8 cellular contexts compared by ENCODE assay signal in the genomic region with DNA sequence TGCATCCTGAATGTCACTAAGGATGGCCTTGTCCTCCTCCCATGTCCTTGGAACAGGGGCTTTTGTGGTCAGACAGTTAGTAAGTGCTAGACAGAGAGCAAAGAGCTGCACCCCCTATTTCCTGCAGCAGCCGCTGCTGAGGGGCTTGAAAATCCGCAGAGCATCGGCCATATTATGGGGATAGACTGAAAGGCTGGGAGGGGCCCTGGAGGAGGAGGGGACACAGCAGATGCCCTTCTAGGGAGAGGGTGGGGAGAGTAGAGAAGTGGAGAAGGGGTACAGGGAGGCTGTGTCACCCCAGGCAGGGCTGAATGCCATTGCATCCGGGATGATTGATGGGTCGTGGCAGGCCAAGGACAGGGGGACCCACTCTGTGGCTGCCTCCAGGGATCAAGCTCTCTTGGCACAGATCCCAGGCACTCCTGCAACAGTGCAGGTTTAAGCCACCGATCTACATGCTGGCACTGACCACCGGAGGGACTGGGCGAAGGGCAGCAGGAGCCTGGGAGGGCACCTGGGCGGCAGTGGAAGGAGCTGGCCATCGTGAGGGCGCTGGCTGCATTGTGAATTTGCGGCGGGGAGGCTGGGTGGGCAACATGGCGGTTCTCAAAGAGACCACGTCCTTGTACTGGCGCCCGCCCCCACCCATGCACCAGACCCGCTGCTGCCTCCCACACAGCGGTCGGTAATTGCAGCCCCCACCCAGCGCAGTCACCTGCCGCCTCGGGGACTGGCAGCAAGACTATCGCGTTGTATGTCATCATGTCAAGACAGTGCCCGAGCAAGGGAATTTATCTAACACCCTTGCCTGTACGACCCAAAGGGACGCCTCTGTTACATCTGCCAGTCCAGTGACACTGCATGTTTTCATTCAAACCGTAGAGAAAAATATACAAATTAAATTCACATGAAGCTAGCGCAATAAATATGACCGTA. TPM values are rescaled to one million over a fixed set of nuclear protein-coding genes. Genes with fewer than 3 reads are reported as not detected.
DNase-seq lines count a peak whose midpoint lies in the region; TF ChIP-seq lines count a peak whose summit lies in the region.
"Not testable (repeated sequence)": the region's sequence is repeated elsewhere in the genome, so short reads cannot be mapped to it uniquely, and the experiment has no call there.

No MANE protein-coding gene starts in this region.

- intact Hi-C loops in adrenal gland (cut with DNase I) = not testable (repeated sequence)

- H3K36me3 ChIP-seq in adrenal gland (replicated peaks in 1 of 2) = not testable (repeated sequence)
- H3K36me3 ChIP-seq in skeletal muscle tissue (ENCODE audit: control insufficient read depth in 3 of 3, insufficient read depth in 3 of 3, low read length in 3 of 3) = peaks cover 3 to 12% (median 9%) of the 10 kb centered on the region in 3 donors

- not testable (repeated sequence) for H3K27me3 ChIP-seq in AG04450 (ENCODE audit: control insufficient read depth, insufficient read depth, low read length); adrenal gland; skeletal muscle tissue (ENCODE audit: control insufficient read depth in 3 of 3, insufficient read depth in 3 of 3, low read length in 3 of 3)

- H3K27ac ChIP-seq in AG04450 (ENCODE audit: low read depth, low read length) = not testable (repeated sequence)
- H3K27ac ChIP-seq in adrenal gland = peak overlapping the region in 2 of 5 donors; percentile 86 to 92
- peak overlapping the region; percentile 93 for H3K27ac ChIP-seq in skeletal muscle tissue (ENCODE audit: low read depth, low read length)

- CTCF ChIA-PET in AG04450 (lab: Charles Lee) = interaction anchor here (0.6 to 1.6 kb wide), 12 partner anchors 9 to 813 kb away, joined by 3 to 14 read pairs (median 4); no protein-coding TSS in a partner anchor

- POLR2A ChIA-PET in AG04450 (lab: Yijun Ruan, JAX) = interaction anchor here (0.7 to 1.8 kb wide), 11 partner anchors 9 to 103 kb away, joined by 3 to 16 read pairs (median 5); partner anchors contain the start of genes BPHL and PSMG4

- not testable (repeated sequence) for TF ChIP-seq POLR2A in adrenal gland (IDR thresholded peaks at IDR 0.05)

- H3K4me3 ChIP-seq in AG04450 (ENCODE audit: low read depth, low read length) (peak overlapping the region; percentile 85), adrenal gland (peak overlapping the region in 3 of 4 donors; percentile 40 to 88 (median 78)), skeletal muscle tissue (ENCODE audit: low read length in 3 of 3) (peak overlapping the region; percentile 60 to 90 (median 83))

- H3K9ac ChIP-seq in skeletal muscle tissue (ENCODE audit: low read depth in 1 of 3, low read length in 3 of 3) = peak overlapping the region; percentile 77 to 84 (median 80)

- whole genome bisulfite sequencing in adrenal gland, 4 donors = 4 to 16% (median 10%) methylated on average over 11 to 27 of the region's 31 CpGs

- TF ChIP-seq CTCF in AG04450 (IDR thresholded peaks at IDR 0.05; ENCODE audit: low read depth, low read length); GM20000 (IDR thresholded peaks at IDR 0.05; ENCODE audit: extremely low read depth, missing control alignments); adrenal gland (IDR thresholded peaks at IDR 0.05): not testable (repeated sequence)

- H3K9me3 ChIP-seq in AG04450 (ENCODE audit: control insufficient read depth, insufficient read depth, low read length); adrenal gland (replicated peaks in 1 of 3); skeletal muscle tissue (ENCODE audit: control insufficient read depth in 3 of 3, low read length in 3 of 3): not testable (repeated sequence)

- DNase-seq in AG04450 (ENCODE audit: low read depth, low spot score) = not testable (repeated sequence)
- DNase-seq in GM20000 (ENCODE audit: low spot score) = peak; percentile 47
- peak; percentile 66 for DNase-seq in NCI-H1105 treated with DMSO at 0.1 percent for 48 hours (lab: John Stamatoyannopoulos, UW)
- DNase-seq in T-helper 2 cell = peak in 3 of 5 experiments; percentile 12 to 19 (median 16)
- DNase-seq in adrenal gland = peak in 4 of 7 donors; percentile 10 to 60 (median 28)
- DNase-seq in fibroblast of gingiva (ENCODE audit: low read depth) = peak; percentile 24
- peak; percentile 28 to 54 for DNase-seq in lung microvascular endothelial cell (ENCODE audit: low read depth in 2 of 2)

- H3K4me1 ChIP-seq in adrenal gland (replicated peaks in 1 of 2) = not testable (repeated sequence)
- H3K4me1 ChIP-seq in skeletal muscle tissue (ENCODE audit: control insufficient read depth in 3 of 3, insufficient read depth in 3 of 3, low read length in 3 of 3) = peaks cover 4 to 13% (median 11%) of the 10 kb centered on the region in 3 donors

RNA-seq across cellular contexts. Expression of gene TUBB2A, which starts 0.9 kb away (rescaled TPM):
- 111 and 138 TPM in 2 replicates for polyA plus RNA-seq in AG04450 (2011; rRNA removed)
- polyA minus RNA-seq in AG04450 (2011; rRNA and poly(A)+ RNA removed) = 118 and 150 TPM in 2 replicates
- 10 to 100 TPM in 6 of 8 donors, 1 to 10 TPM in 2; 6.4 to 34.5 (median 17.7) TPM for total RNA-seq in adrenal gland
- 10 to 100 TPM; 10.7 to 18.4 (median 13.6) TPM for polyA plus RNA-seq in adrenal gland
- total RNA-seq in lung microvascular endothelial cell = 34.9 and 43.5 TPM in 2 replicates
- total RNA-seq in skeletal muscle tissue = 59.0 TPM

RNA-seq across cellular contexts. Expression of gene BPHL, which starts 37.9 kb away (rescaled TPM):
- polyA plus RNA-seq in AG04450 (2011; rRNA removed) = 21.0 and 24.4 TPM in 2 replicates
- polyA minus RNA-seq in AG04450 (2011; rRNA and poly(A)+ RNA removed) = 9.5 and 9.8 TPM in 2 replicates
- 10 to 100 TPM; 17.2 to 36.3 (median 22.1) TPM for total RNA-seq in adrenal gland
- polyA plus RNA-seq in adrenal gland = 10 to 100 TPM; 22.4 to 32.4 (median 27.2) TPM
- 7.9 and 8.5 TPM in 2 replicates for total RNA-seq in lung microvascular endothelial cell
- total RNA-seq in skeletal muscle tissue = 17.7 TPM
